ENCODE assay signal across 15 cellular contexts in the genomic region with DNA sequence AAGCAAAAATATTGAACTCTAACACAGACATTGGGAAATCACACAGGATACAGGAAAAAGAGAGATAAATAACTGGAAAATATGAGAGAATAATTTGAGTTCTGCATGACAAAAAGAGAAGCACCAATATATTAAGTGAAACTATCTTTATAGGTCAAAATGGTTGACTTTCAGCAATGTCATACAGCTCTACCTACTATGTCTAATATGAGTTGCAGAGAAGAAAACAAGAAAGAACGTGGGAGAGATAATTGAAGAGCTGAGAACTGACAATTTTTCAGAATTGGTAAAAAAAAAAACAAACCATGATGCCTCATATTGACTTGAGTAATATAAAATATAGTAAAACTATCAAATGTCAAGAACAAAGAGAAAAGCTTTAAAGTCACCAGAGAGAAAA.
DNase-seq lines count a peak whose midpoint lies in the region; ATAC-seq and TF ChIP-seq lines count a peak whose summit lies in the region.
"Had no signal": no experiment of that assay in that cellular context is flagged by ENCODE, and none has a peak within 500 bp of the region (broad histone marks: within the 10 kb centered on the region; RNA-seq: fewer than 3 reads in every experiment).

No MANE protein-coding gene starts in this region.

- peaks cover 0 to 7% (median 0%) of the 10 kb centered on the region in 3 experiments for H3K9me3 ChIP-seq in naive thymus-derived CD4-positive, alpha-beta T cell (ENCODE audit: control insufficient read depth in 2 of 3, low read length in 3 of 3)

- H3K36me3 ChIP-seq in naive thymus-derived CD4-positive, alpha-beta T cell (ENCODE audit: control insufficient read depth in 2 of 3, insufficient read depth in 3 of 3, low read length in 3 of 3): no peaks in the 10 kb centered on the region
- H3K36me3 ChIP-seq: BLaER1 had no signal

- no peaks in the 10 kb centered on the region for H3K27me3 ChIP-seq in naive thymus-derived CD4-positive, alpha-beta T cell (ENCODE audit: control insufficient read depth in 2 of 2, insufficient read depth in 2 of 2, low read length in 2 of 2)
- H3K27me3 ChIP-seq: BLaER1 had no signal

- H3K4me3 Mint-ChIP-seq in activated CD4-positive, alpha-beta T cell treated with anti-CD3 and anti-CD28 coated beads for 36 hours: no peak overlapping the region
- H3K4me3 Mint-ChIP-seq in activated naive CD4-positive, alpha-beta T cell treated with anti-CD3 and anti-CD28 coated beads, Interleukin-2, amount 50 U/mL, for 24 hours: no peak overlapping the region
- H3K4me3 Mint-ChIP-seq in naive thymus-derived CD4-positive, alpha-beta T cell: peak overlapping the region in 3 of 10 donors; percentile 6 to 38 (median 31)
- no peak overlapping the region for H3K4me3 Mint-ChIP-seq in nephron progenitor cell
- H3K4me3 Mint-ChIP-seq: HFFc6 had no signal

- H3K27ac ChIP-seq in naive thymus-derived CD4-positive, alpha-beta T cell (ENCODE audit: low read depth, low read length): no peak overlapping the region
- H3K27ac ChIP-seq in RWPE1: no peak overlapping the region
- H3K27ac ChIP-seq: BLaER1 had no signal

- TF ChIP-seq CTCF in nephron progenitor cell (IDR thresholded peaks at IDR 0.05): no peak
- no peak for TF ChIP-seq CTCF in RWPE1 (conservative IDR thresholded peaks at IDR 0.05; ENCODE audit: low read depth)

- H3K4me1 ChIP-seq in naive thymus-derived CD4-positive, alpha-beta T cell (ENCODE audit: control insufficient read depth in 2 of 2, insufficient read depth in 2 of 2, low read length in 2 of 2): peaks cover 8 to 15% of the 10 kb centered on the region in 2 donors

- no peaks in the 10 kb centered on the region for H3K27me3 Mint-ChIP-seq in activated CD4-positive, alpha-beta T cell treated with anti-CD3 and anti-CD28 coated beads for 36 hours
- no peaks in the 10 kb centered on the region for H3K27me3 Mint-ChIP-seq in activated naive CD4-positive, alpha-beta T cell treated with anti-CD3 and anti-CD28 coated beads, Interleukin-2, amount 50 U/mL, for 24 hours
- no peaks in the 10 kb centered on the region for H3K27me3 Mint-ChIP-seq in naive thymus-derived CD4-positive, alpha-beta T cell
- peaks cover 28% of the 10 kb centered on the region for H3K27me3 Mint-ChIP-seq in nephron progenitor cell (ENCODE audit: low read depth, poor library complexity)

- H3K4me3 ChIP-seq in naive thymus-derived CD4-positive, alpha-beta T cell (ENCODE audit: low read length): no peak overlapping the region
- H3K4me3 ChIP-seq: BLaER1, GM12878 had no signal

- H3K4me1 Mint-ChIP-seq in activated CD4-positive, alpha-beta T cell treated with anti-CD3 and anti-CD28 coated beads for 36 hours: peaks cover 28% of the 10 kb centered on the region
- peaks cover 32% of the 10 kb centered on the region for H3K4me1 Mint-ChIP-seq in activated naive CD4-positive, alpha-beta T cell treated with anti-CD3 and anti-CD28 coated beads, Interleukin-2, amount 50 U/mL, for 24 hours
- H3K4me1 Mint-ChIP-seq in naive thymus-derived CD4-positive, alpha-beta T cell: peaks cover 0 to 46% (median 34%) of the 10 kb centered on the region in 7 donors
- H3K4me1 Mint-ChIP-seq in nephron progenitor cell: peaks cover 8% of the 10 kb centered on the region

- H3K9me3 Mint-ChIP-seq in activated CD4-positive, alpha-beta T cell treated with anti-CD3 and anti-CD28 coated beads for 36 hours (ENCODE audit: low read depth): peaks cover 26% of the 10 kb centered on the region
- H3K9me3 Mint-ChIP-seq in activated naive CD4-positive, alpha-beta T cell treated with anti-CD3 and anti-CD28 coated beads, Interleukin-2, amount 50 U/mL, for 24 hours: no peaks in the 10 kb centered on the region
- peaks cover 0 to 42% (median 20%) of the 10 kb centered on the region in 11 donors for H3K9me3 Mint-ChIP-seq in naive thymus-derived CD4-positive, alpha-beta T cell
- H3K9me3 Mint-ChIP-seq in nephron progenitor cell: peaks cover 32% of the 10 kb centered on the region

- intact Hi-C loops in activated CD4-positive, alpha-beta T cell treated with anti-CD3 and anti-CD28 coated beads for 36 hours (cut with DNase I, micrococcal nuclease): no loop called here
- intact Hi-C loops in naive thymus-derived CD4-positive, alpha-beta T cell (cut with micrococcal nuclease): no loop called here

- H3K36me3 Mint-ChIP-seq in activated CD4-positive, alpha-beta T cell treated with anti-CD3 and anti-CD28 coated beads for 36 hours (ENCODE audit: low read depth): peaks cover 3% of the 10 kb centered on the region
- peaks cover 10% of the 10 kb centered on the region for H3K36me3 Mint-ChIP-seq in activated naive CD4-positive, alpha-beta T cell treated with anti-CD3 and anti-CD28 coated beads, Interleukin-2, amount 50 U/mL, for 24 hours
- H3K36me3 Mint-ChIP-seq in naive thymus-derived CD4-positive, alpha-beta T cell: peaks cover 7 to 23% (median 18%) of the 10 kb centered on the region in 5 donors
- no peaks in the 10 kb centered on the region for H3K36me3 Mint-ChIP-seq in nephron progenitor cell (ENCODE audit: low read depth)

- ATAC-seq in activated CD4-positive, alpha-beta T cell treated with anti-CD3 and anti-CD28 coated beads for 36 hours: peak; percentile 70
- no peak for ATAC-seq in naive thymus-derived CD4-positive, alpha-beta T cell
- ATAC-seq: GM12878 had no signal

- no peak for DNase-seq in activated CD4-positive, alpha-beta T cell treated with anti-CD3 and anti-CD28 coated beads for 36 hours
- DNase-seq in activated CD4-positive, alpha-beta T cell treated with anti-CD3 and anti-CD28 coated beads, Interleukin-2, amount 50 U/mL, for 4 hours: no peak
- DNase-seq in activated naive CD4-positive, alpha-beta T cell (lab: John Stamatoyannopoulos, UW): no peak
- no peak for DNase-seq in naive thymus-derived CD4-positive, alpha-beta T cell
- DNase-seq in nephron progenitor cell (no peak), RWPE1 (ENCODE audit: low spot score) (no peak)
- DNase-seq: 8988T, AML-193, Calu3, DMS 273 treated with DMSO at 0.1 percent for 48 hours, HCEC 1CT, HFFc6 had no signal

- POLR2A ChIA-PET in activated CD4-positive, alpha-beta T cell treated with anti-CD3 and anti-CD28 coated beads for 36 hours (lab: Charles Lee): no interaction called here
- POLR2A ChIA-PET in naive thymus-derived CD4-positive, alpha-beta T cell (lab: Charles Lee): interaction anchor here (0.6 kb wide), 1 partner anchor 66 kb away, joined by 3 read pairs; no protein-coding TSS in a partner anchor
- POLR2A ChIA-PET in RWPE1 (lab: Yijun Ruan, JAX; ENCODE audit: low non-redundant PET): no interaction called here

- CTCF ChIA-PET in activated CD4-positive, alpha-beta T cell treated with anti-CD3 and anti-CD28 coated beads for 36 hours (lab: Charles Lee): interaction anchor here (0.6 to 0.9 kb wide), 2 partner anchors 216 to 270 kb away, joined by 3 read pairs; no protein-coding TSS in a partner anchor
- CTCF ChIA-PET in naive thymus-derived CD4-positive, alpha-beta T cell (lab: Charles Lee): no interaction called here
- CTCF ChIA-PET in RWPE1 (lab: Yijun Ruan, JAX): no interaction called here

- H3K27ac Mint-ChIP-seq in activated CD4-positive, alpha-beta T cell treated with anti-CD3 and anti-CD28 coated beads for 36 hours: no peak overlapping the region
- peak overlapping the region; percentile 75 for H3K27ac Mint-ChIP-seq in activated naive CD4-positive, alpha-beta T cell treated with anti-CD3 and anti-CD28 coated beads, Interleukin-2, amount 50 U/mL, for 24 hours
- H3K27ac Mint-ChIP-seq in naive thymus-derived CD4-positive, alpha-beta T cell: peak overlapping the region in 5 of 9 donors; percentile 2 to 68 (median 6)
- no peak overlapping the region for H3K27ac Mint-ChIP-seq in nephron progenitor cell
- H3K27ac Mint-ChIP-seq: HFFc6 had no signal

Comparison
In these comparisons a context has a peak if more than half of its experiments do, and no peak if none do; other contexts are left out.
1. H3K27ac Mint-ChIP-seq: peak in activated naive CD4-positive, alpha-beta T cell treated with anti-CD3 and anti-CD28 coated beads, Interleukin-2, amount 50 U/mL, for 24 hours (single experiment) and naive thymus-derived CD4-positive, alpha-beta T cell (5 of 9); none in activated CD4-positive, alpha-beta T cell treated with anti-CD3 and anti-CD28 coated beads for 36 hours (single experiment) and nephron progenitor cell (single experiment).